ENCODE assay signal across 8 cellular contexts in the genomic region with DNA sequence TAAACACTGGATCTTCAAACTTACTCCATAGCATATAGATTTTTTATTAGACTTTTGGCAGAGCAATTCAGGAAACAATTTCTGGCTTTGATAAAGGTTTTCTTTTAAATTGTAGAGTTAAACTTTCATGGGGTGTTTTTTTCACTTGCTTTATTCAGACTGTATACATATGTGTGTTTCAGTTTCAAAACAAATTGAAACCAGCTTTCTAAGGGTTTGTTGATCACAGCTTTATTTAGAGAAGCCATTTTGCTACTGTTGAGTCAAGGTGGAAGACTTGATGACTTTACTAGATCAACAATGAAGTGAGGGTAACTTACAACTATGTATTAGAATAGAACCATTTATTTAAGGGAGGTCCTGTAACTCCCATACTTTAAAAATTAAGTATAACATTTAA. TPM values are rescaled to one million over a fixed set of nuclear protein-coding genes. Genes with fewer than 3 reads are reported as not detected.
A peak's percentile ranks its signal among the peaks of the same experiment; 100 is the strongest.
DNase-seq lines count a peak whose midpoint lies in the region; ATAC-seq, FAIRE-seq and TF ChIP-seq lines count a peak whose summit lies in the region.
"Had no signal": no experiment of that assay in that cellular context is flagged by ENCODE, and none has a peak within 500 bp of the region (broad histone marks: within the 10 kb centered on the region; RNA-seq: fewer than 3 reads in every experiment).

No MANE protein-coding gene starts in this region.

- H3K4me3 Mint-ChIP-seq in H9, result peak overlapping the region; percentile 93
- H3K4me3 Mint-ChIP-seq in natural killer cell, result peak overlapping the region; percentile 95

- H3T11ph ChIP-seq in H9 (ENCODE audit: low read length), result no peak overlapping the region

- ATAC-seq in GM18868 (IDR thresholded peaks at IDR 0.05; ENCODE audit: unreplicated experiment), result peak; percentile 60
- ATAC-seq in natural killer cell, result no peak

- H3K9me2 ChIP-seq in Loucy (replicated peaks; ENCODE audit: low read depth, low read length), result no peaks in the 10 kb centered on the region

- no peaks in the 10 kb centered on the region for H3K36me3 ChIP-seq in Loucy (ENCODE audit: insufficient read depth, low read length)
- no peaks in the 10 kb centered on the region for H3K36me3 ChIP-seq in transverse colon
- H3K36me3 ChIP-seq in small intestine (ENCODE audit: control insufficient read depth in 2 of 2, insufficient read depth in 2 of 2, low read length in 2 of 2), result no peaks in the 10 kb centered on the region

- H2AFZ ChIP-seq in H9 (ENCODE audit: low read length), result no peak overlapping the region
- H2AFZ ChIP-seq in Loucy (ENCODE audit: low read length), result no peak overlapping the region

- H3K79me1 ChIP-seq in H9 (ENCODE audit: insufficient read depth, low read depth, low read length, poor library complexity, severe bottlenecking), result no peaks in the 10 kb centered on the region

- in situ Hi-C loops in transverse colon (cut with MboI; ENCODE audit: low pct_ligation_motif_present in 1 of 4, low pct_unique_long_range_greater_than_20kb in 1 of 4, low sequenced_read_pairs in 3 of 4), result no loop called here

- DNase-seq in H9 (no peak), natural killer cell (no peak), COLO668 (lab: John Stamatoyannopoulos, UW; ENCODE audit: unreplicated experiment) (no peak), transverse colon (no peak), small intestine (no peak)
- DNase-seq: IMR-90 had no signal

- FAIRE-seq in small intestine (lab: Jason Lieb, UNC), result no peak

- H3K4me1 Mint-ChIP-seq in H9 (peaks cover 55 to 57% of the 10 kb centered on the region in 2 experiments), natural killer cell (peaks cover 64 to 69% of the 10 kb centered on the region in 2 donors)

- intact Hi-C loops in natural killer cell (cut with micrococcal nuclease) (no loop called here), transverse colon (cut with DNase I; ENCODE audit: low total_unique reads) (no loop called here)

- peaks cover 15% of the 10 kb centered on the region for H3K23me2 ChIP-seq in H9 (ENCODE audit: insufficient read length, low read depth, low read length, poor library complexity, severe bottlenecking)

- H3K9ac ChIP-seq in H9 (ENCODE audit: extremely low read depth, insufficient read length, low read length) (no peak overlapping the region), Loucy (ENCODE audit: low read depth, low read length, poor library complexity, severe bottlenecking) (peak overlapping the region; percentile 95)

- H4K8ac ChIP-seq in H9 (replicated peaks; ENCODE audit: insufficient read length, low read depth, low read length), result no peak overlapping the region

- no peak overlapping the region for H4K91ac ChIP-seq in H9 (ENCODE audit: insufficient read length, low read depth, low read length)

- H2BK20ac ChIP-seq in H9 (ENCODE audit: low read depth, low read length, poor library complexity, severe bottlenecking), result no peak overlapping the region

- H3K4me1 ChIP-seq in H9 (ENCODE audit: insufficient read depth, low read length) (peaks cover 5% of the 10 kb centered on the region; the same call in 1 of the 2 replicates), Loucy (ENCODE audit: insufficient read depth, low read length, poor library complexity, severe bottlenecking) (peaks cover 73% of the 10 kb centered on the region), transverse colon (peaks cover 25 to 67% (median 42%) of the 10 kb centered on the region in 4 donors), small intestine (ENCODE audit: control insufficient read depth in 2 of 2, insufficient read depth in 1 of 2, low read depth in 1 of 2, low read length in 1 of 2) (peaks cover 0 to 4% of the 10 kb centered on the region in 2 donors)

- H3K36me3 Mint-ChIP-seq in H9 (ENCODE audit: insufficient read depth in 1 of 3, low read depth in 3 of 3) (peaks cover 16 to 55% (median 46%) of the 10 kb centered on the region in 3 experiments; a peak in 6 of 7 replicates), natural killer cell (peaks cover 12% of the 10 kb centered on the region)

- no peak overlapping the region for H2BK120ac ChIP-seq in H9 (ENCODE audit: low read depth, low read length, poor library complexity, severe bottlenecking)

- H2BK5ac ChIP-seq in H9 (ENCODE audit: insufficient read length, low read length), result no peak overlapping the region

- no peak overlapping the region for H3K14ac ChIP-seq in H9 (ENCODE audit: insufficient read depth, low read length)

- no peaks in the 10 kb centered on the region for H3K27me3 ChIP-seq in H9 (ENCODE audit: insufficient read depth, low read length)
- H3K27me3 ChIP-seq in Loucy (ENCODE audit: insufficient read depth, low read length, poor library complexity, severe bottlenecking), result no peaks in the 10 kb centered on the region
- no peaks in the 10 kb centered on the region for H3K27me3 ChIP-seq in transverse colon
- H3K27me3 ChIP-seq in small intestine (ENCODE audit: control insufficient read depth in 2 of 2, insufficient read depth in 2 of 2, low read length in 2 of 2), result no peaks in the 10 kb centered on the region

- TF ChIP-seq EP300 in transverse colon (IDR thresholded peaks at IDR 0.05; ENCODE audit: low read depth), result no peak

- H3K27ac ChIP-seq in H9 (ENCODE audit: insufficient read length, low read depth, low read length) (no peak overlapping the region), transverse colon (peak overlapping the region in 1 of 4 donors; percentile 87), small intestine (ENCODE audit: low read depth in 1 of 2, low read length in 1 of 2) (no peak overlapping the region)

- no peaks in the 10 kb centered on the region for H3K9me3 ChIP-seq in H9 (ENCODE audit: control insufficient read depth, low read depth, low read length)
- no peaks in the 10 kb centered on the region for H3K9me3 ChIP-seq in Loucy (ENCODE audit: insufficient read depth, low read depth, low read length)
- no peaks in the 10 kb centered on the region for H3K9me3 ChIP-seq in transverse colon
- H3K9me3 ChIP-seq in small intestine (ENCODE audit: control insufficient read depth, low read depth), result no peaks in the 10 kb centered on the region

- no peak overlapping the region for H4K5ac ChIP-seq in H9 (ENCODE audit: insufficient read length, low read depth, low read length)

- H3K4me2 ChIP-seq in H9 (ENCODE audit: insufficient read depth, insufficient read length, low read length), result no peak overlapping the region
- H3K4me2 ChIP-seq in Loucy (ENCODE audit: low read depth, low read length, poor library complexity, severe bottlenecking), result peak overlapping the region; percentile 99

- H3K18ac ChIP-seq in H9 (ENCODE audit: insufficient read length, low read depth, low read length), result no peak overlapping the region

- H3K4ac ChIP-seq in H9 (ENCODE audit: low read depth, low read length), result no peak overlapping the region

- H2BK12ac ChIP-seq in H9 (ENCODE audit: insufficient read length, low read depth, low read length), result no peak overlapping the region

- H3F3A ChIP-seq in Loucy (ENCODE audit: low read depth), result peaks cover 19% of the 10 kb centered on the region

- H3K79me2 ChIP-seq in H9 (ENCODE audit: insufficient read depth, low read length) (peaks cover 12% of the 10 kb centered on the region; the same call in 1 of the 2 replicates), Loucy (ENCODE audit: insufficient read depth, low read length) (peaks cover 99% of the 10 kb centered on the region)

- H2BK15ac ChIP-seq in H9 (ENCODE audit: low read depth, low read length), result no peak overlapping the region

- H3K9me3 Mint-ChIP-seq in H9, result no peaks in the 10 kb centered on the region; a peak in 2 of 5 replicates
- H3K9me3 Mint-ChIP-seq in natural killer cell, result no peaks in the 10 kb centered on the region

- no peak for TF ChIP-seq POLR2A in transverse colon (IDR thresholded peaks at IDR 0.05)

- no peaks in the 10 kb centered on the region for H3K27me3 Mint-ChIP-seq in H9 (ENCODE audit: low read depth)
- no peaks in the 10 kb centered on the region for H3K27me3 Mint-ChIP-seq in natural killer cell (ENCODE audit: low read depth in 2 of 2)

- H3K4me3 ChIP-seq in Loucy (ENCODE audit: low read length, poor library complexity, severe bottlenecking) (peak overlapping the region; percentile 88), transverse colon (no peak overlapping the region), small intestine (ENCODE audit: low read depth in 1 of 2, low read length in 2 of 2) (no peak overlapping the region)

- TF ChIP-seq CTCF in H9 (conservative IDR thresholded peaks at IDR 0.05) (no peak), Loucy (conservative IDR thresholded peaks at IDR 0.05; ENCODE audit: low read length) (no peak), natural killer cell (IDR thresholded peaks at IDR 0.05) (no peak), transverse colon (IDR thresholded peaks at IDR 0.05) (no peak)

- H2AK5ac ChIP-seq in H9 (ENCODE audit: insufficient read length, low read length), result no peak overlapping the region

- H4K20me1 ChIP-seq in H9 (ENCODE audit: control insufficient read depth, insufficient read depth, insufficient read length), result no peaks in the 10 kb centered on the region
- peaks cover 96% of the 10 kb centered on the region for H4K20me1 ChIP-seq in Loucy (ENCODE audit: insufficient read depth, low read length, poor library complexity, severe bottlenecking)

- H3K56ac ChIP-seq in H9 (ENCODE audit: insufficient read length, low read depth, low read length), result no peak overlapping the region

- no peak overlapping the region for H3K23ac ChIP-seq in H9 (ENCODE audit: insufficient read length, low read depth, low read length)

- H3K27ac Mint-ChIP-seq in H9 (no peak overlapping the region), natural killer cell (peak overlapping the region; percentile 81 to 93)

RNA-seq across cellular contexts. Expression of gene UBE2E1, which starts 6.2 kb away (rescaled TPM):
- total RNA-seq in H9 (2021), result 130 and 142 TPM in 2 replicates
- total RNA-seq in natural killer cell, result 10 to 100 TPM; 80.0 to 89.5 (median 86.9) TPM
- total RNA-seq in transverse colon, result 100 to 1,000 TPM in 1 of 4 donors, 10 to 100 TPM in 3; 62.0 to 109 (median 76.9) TPM
- 10 to 100 TPM; 52.4 to 81.2 (median 55.7) TPM for polyA plus RNA-seq in small intestine

Comparison
In these comparisons a context has a peak if more than half of its experiments do, and no peak if none do; other contexts are left out.
1. H3K27ac Mint-ChIP-seq: peak in natural killer cell (2 of 2); none in H9 (0 of 3).